In genomic region chr17:58415371-58416055, GRCh38 we compare ENCODE assay signal across 10 cellular contexts. TPM values are rescaled to one million over a fixed set of nuclear protein-coding genes. Genes with fewer than 3 reads are reported as not detected.
DNase-seq lines count a peak whose midpoint lies in the region; ATAC-seq, FAIRE-seq and TF ChIP-seq lines count a peak whose summit lies in the region.
"Had no signal": no experiment of that assay in that cellular context is flagged by ENCODE, and none has a peak within 500 bp of the region (broad histone marks: within the 10 kb centered on the region; RNA-seq: fewer than 3 reads in every experiment).

No MANE protein-coding gene starts in this region.

- peaks cover 53% of the 10 kb centered on the region for H3K4me1 Mint-ChIP-seq in stimulated activated naive CD8-positive, alpha-beta T cell treated with anti-CD3 and anti-CD28 coated beads, Interleukin-15, Interleukin-2, amounts not matched to agents 100 ng/mL and 50 ng/mL, for 24 hours (ENCODE audit: low read depth)

- peak; percentile 33 to 62 for TF ChIP-seq RAD21 in liver (IDR thresholded peaks at IDR 0.05)

- CTCF ChIA-PET in HEK293T (lab: Yijun Ruan, JAX), result interaction anchor here (0.6 to 2.7 kb wide), 6 partner anchors 18 to 396 kb away, joined by 3 to 15 read pairs (median 4); partner anchors contain the start of gene SUPT4H1

- no peak for DNase-seq in stimulated activated naive CD8-positive, alpha-beta T cell treated with anti-CD3 and anti-CD28 coated beads, Interleukin-15, Interleukin-2, amounts not matched to agents 100 U/mL and 50 U/mL, for 24 hours
- peak; percentile 36 for DNase-seq in bronchial epithelial cell (ENCODE audit: low read depth)
- DNase-seq in WERI-Rb-1, result no peak
- DNase-seq in HEK293T (ENCODE audit: extremely low spot score), result no peak
- DNase-seq: NCI-H1092 had no signal

- no peaks in the 10 kb centered on the region for H3K27me3 Mint-ChIP-seq in stimulated activated naive CD8-positive, alpha-beta T cell treated with anti-CD3 and anti-CD28 coated beads, Interleukin-15, Interleukin-2, amounts not matched to agents 100 ng/mL and 50 ng/mL, for 24 hours

- H3K27ac Mint-ChIP-seq in stimulated activated naive CD8-positive, alpha-beta T cell treated with anti-CD3 and anti-CD28 coated beads, Interleukin-15, Interleukin-2, amounts not matched to agents 100 ng/mL and 50 ng/mL, for 24 hours, result no peak overlapping the region

- H3K9me3 Mint-ChIP-seq in stimulated activated naive CD8-positive, alpha-beta T cell treated with anti-CD3 and anti-CD28 coated beads, Interleukin-15, Interleukin-2, amounts not matched to agents 100 ng/mL and 50 ng/mL, for 24 hours, result no peaks in the 10 kb centered on the region

- peaks cover 2% of the 10 kb centered on the region for H3K27me3 ChIP-seq in bronchial epithelial cell (ENCODE audit: control insufficient read depth, insufficient read depth, low read length)
- H3K27me3 ChIP-seq in liver (ENCODE audit: control insufficient read depth in 4 of 4, insufficient read depth in 4 of 4, low read length in 3 of 4), result no peaks in the 10 kb centered on the region
- H3K27me3 ChIP-seq in WERI-Rb-1 (ENCODE audit: insufficient read depth, low read depth, severe bottlenecking), result no peaks in the 10 kb centered on the region

- ATAC-seq in stimulated activated naive CD8-positive, alpha-beta T cell treated with anti-CD3 and anti-CD28 coated beads, Interleukin-15, Interleukin-2, amounts not matched to agents 100 U/mL and 50 U/mL, for 24 hours, result no peak
- no peak for ATAC-seq in GM19023 (IDR thresholded peaks at IDR 0.05; ENCODE audit: unreplicated experiment)
- no peak for ATAC-seq in activated CD4-positive, CD25-positive, alpha-beta regulatory T cell treated with anti-CD3 and anti-CD28 coated beads, Interleukin-2, amount 50 U/mL, for 24 hours

- H3K4me1 ChIP-seq in liver (ENCODE audit: control insufficient read depth in 4 of 4, insufficient read depth in 4 of 4, low read length in 3 of 4), result peaks cover 0 to 42% (median 31%) of the 10 kb centered on the region in 4 donors

- H3K27ac ChIP-seq in liver (ENCODE audit: low read depth in 1 of 2, low read length in 2 of 2) (peak overlapping the region; percentile 37 to 63), WERI-Rb-1 (no peak overlapping the region)

- POLR2A ChIA-PET in HEK293T (lab: Yijun Ruan, JAX), result interaction anchor here (0.5 to 6.1 kb wide), 17 partner anchors 10 to 970 kb away, joined by 3 to 234 read pairs (median 4); partner anchors contain the start of genes SRSF1 and SUPT4H1

- H3K4me3 ChIP-seq in bronchial epithelial cell (ENCODE audit: low read depth, low read length) (peak overlapping the region; percentile 45), liver (ENCODE audit: low read depth in 1 of 3, low read length in 3 of 3) (peak overlapping the region; percentile 21 to 56 (median 41)), WERI-Rb-1 (ENCODE audit: low read depth, low read length) (no peak overlapping the region)

- H3K36me3 ChIP-seq in bronchial epithelial cell (ENCODE audit: control insufficient read depth, insufficient read depth, low read length), result no peaks in the 10 kb centered on the region
- H3K36me3 ChIP-seq in liver (ENCODE audit: control insufficient read depth in 4 of 4, insufficient read depth in 3 of 4, low read depth in 1 of 4, low read length in 3 of 4), result no peaks in the 10 kb centered on the region
- H3K36me3 ChIP-seq in WERI-Rb-1, result no peaks in the 10 kb centered on the region

- FAIRE-seq in bronchial epithelial cell (lab: Jason Lieb, UNC), result peak; percentile 36
- FAIRE-seq: TTC549 had no signal

- H3K9ac ChIP-seq in liver (ENCODE audit: low read depth in 1 of 2, low read length in 2 of 2), result peak overlapping the region in 1 of 2 donors; percentile 41

- 29% methylated on average over 6 of the region's 6 CpGs for whole genome bisulfite sequencing in liver

- H3K9me3 ChIP-seq in liver (ENCODE audit: control insufficient read depth in 4 of 4, low read length in 3 of 4) (no peaks in the 10 kb centered on the region), WERI-Rb-1 (ENCODE audit: severe bottlenecking) (no peaks in the 10 kb centered on the region)

- H3K36me3 Mint-ChIP-seq in stimulated activated naive CD8-positive, alpha-beta T cell treated with anti-CD3 and anti-CD28 coated beads, Interleukin-15, Interleukin-2, amounts not matched to agents 100 ng/mL and 50 ng/mL, for 24 hours (ENCODE audit: low read depth), result no peaks in the 10 kb centered on the region

- peak overlapping the region; percentile 43 for H3K4me3 Mint-ChIP-seq in stimulated activated naive CD8-positive, alpha-beta T cell treated with anti-CD3 and anti-CD28 coated beads, Interleukin-15, Interleukin-2, amounts not matched to agents 100 ng/mL and 50 ng/mL, for 24 hours

- peak; percentile 6 for TF ChIP-seq CTCF in bronchial epithelial cell (IDR thresholded peaks at IDR 0.05; ENCODE audit: insufficient read depth, low read length, severe bottlenecking)
- TF ChIP-seq CTCF in liver (IDR thresholded peaks at IDR 0.05; ENCODE audit: low read depth, low read length, missing input control), result peak; percentile 31
- TF ChIP-seq CTCF in WERI-Rb-1 (IDR thresholded peaks at IDR 0.05; ENCODE audit: low read depth, low read length), result no peak

TF ChIP-seq in liver, 16 proteins besides CTCF, POLR2A, EP300 and RAD21:
- TF ChIP-seq FOXA1 (IDR thresholded peaks at IDR 0.05) (peak; percentile 67), HNF4A (conservative IDR thresholded peaks at IDR 0.05) (peak; percentile 14 to 29), TAF1 (conservative IDR thresholded peaks at IDR 0.05) (no peak), GABPA (IDR thresholded peaks at IDR 0.05 in 1 of 2, conservative IDR thresholded peaks at IDR 0.05 in 1 of 2) (peak in 1 of 2 donors; percentile 27), HNF4G (IDR thresholded peaks at IDR 0.05) (no peak), YY1 (IDR thresholded peaks at IDR 0.05) (peak; percentile 73)

TF ChIP-seq in HEK293T, 16 proteins besides CTCF, POLR2A, EP300 and RAD21:
- TF ChIP-seq PKNOX1 (IDR thresholded peaks at IDR 0.05) (no peak), NFRKB (IDR thresholded peaks at IDR 0.05) (no peak), TARDBP (IDR thresholded peaks at IDR 0.05) (no peak), ZNF384 (IDR thresholded peaks at IDR 0.05) (no peak), FOXA1 (IDR thresholded peaks at IDR 0.05) (no peak), SUZ12 (IDR thresholded peaks at IDR 0.05) (no peak), L3MBTL2 (conservative IDR thresholded peaks at IDR 0.05) (no peak), LEF1 (IDR thresholded peaks at IDR 0.05; ENCODE audit: borderline replicate concordance) (no peak), HDGF (IDR thresholded peaks at IDR 0.05; ENCODE audit: borderline replicate concordance) (no peak)

RNA-seq across cellular contexts. Expression of gene RNF43, which starts 1.8 kb away (rescaled TPM):
- total RNA-seq in bronchial epithelial cell (6.1 and 7.6 TPM in 2 replicates), liver (1 to 10 TPM; 4.5 to 8.4 TPM)
- polyA plus RNA-seq in liver, result 1 to 10 TPM; 4.1 to 5.8 TPM
